22 cellular contexts compared by ENCODE assay signal in the genomic region with DNA sequence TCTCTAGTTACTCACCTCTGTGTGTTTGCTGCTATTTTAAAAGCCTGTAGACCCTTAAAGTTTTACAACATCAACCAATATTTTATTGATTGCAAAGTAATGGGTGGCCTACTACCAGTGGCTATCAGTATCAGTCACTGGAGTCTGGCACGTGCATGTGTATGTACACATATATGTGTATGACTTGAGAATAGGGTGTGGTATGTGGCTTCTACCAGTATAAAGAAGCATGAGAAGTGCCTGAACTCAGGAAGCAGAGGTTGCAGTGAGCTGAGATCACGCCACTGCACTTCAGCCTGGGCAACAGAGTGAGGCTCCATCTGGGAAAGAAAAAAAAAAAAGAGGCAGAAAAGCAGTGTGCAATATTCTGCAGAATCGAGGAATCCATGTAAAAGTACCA. TPM values are rescaled to one million over a fixed set of nuclear protein-coding genes. Genes with fewer than 3 reads are reported as not detected.
DNase-seq lines count a peak whose midpoint lies in the region; ATAC-seq and TF ChIP-seq lines count a peak whose summit lies in the region.
"Had no signal": no experiment of that assay in that cellular context is flagged by ENCODE, and none has a peak within 500 bp of the region (broad histone marks: within the 10 kb centered on the region; RNA-seq: fewer than 3 reads in every experiment).

No MANE protein-coding gene starts in this region.

- H3K9me3 Mint-ChIP-seq in H9, result no peaks in the 10 kb centered on the region
- H3K9me3 Mint-ChIP-seq: CD4-positive, alpha-beta memory T cell had no signal

- no peak overlapping the region for H2BK120ac ChIP-seq in H9 (ENCODE audit: low read depth, low read length, poor library complexity, severe bottlenecking)
- H2BK120ac ChIP-seq in trophoblast cell (ENCODE audit: insufficient read depth, low read length, poor library complexity), result no peak overlapping the region

- H2BK12ac ChIP-seq in H9 (ENCODE audit: insufficient read length, low read depth, low read length) (no peak overlapping the region), trophoblast cell (ENCODE audit: low read length) (no peak overlapping the region)

- H3K4me1 ChIP-seq in H9 (ENCODE audit: insufficient read depth, low read length), result peaks cover 3% of the 10 kb centered on the region; the same call in 1 of the 2 replicates
- H3K4me1 ChIP-seq in hepatocyte (ENCODE audit: insufficient read depth), result peaks cover 6% of the 10 kb centered on the region
- no peaks in the 10 kb centered on the region for H3K4me1 ChIP-seq in trophoblast cell (ENCODE audit: control insufficient read depth in 1 of 2, insufficient read depth in 2 of 2, low read length in 2 of 2)
- H3K4me1 ChIP-seq in mucosa of descending colon (ENCODE audit: low read depth), result no peaks in the 10 kb centered on the region

- H3T11ph ChIP-seq in H9 (ENCODE audit: low read length), result no peak overlapping the region

- H2BK5ac ChIP-seq in H9 (ENCODE audit: insufficient read length, low read length) (no peak overlapping the region), trophoblast cell (ENCODE audit: low read depth, low read length, poor library complexity) (no peak overlapping the region)

- H3K27ac ChIP-seq in H9 (ENCODE audit: insufficient read length, low read depth, low read length), result no peak overlapping the region
- peak overlapping the region; percentile 61 for H3K27ac ChIP-seq in hepatocyte
- H3K27ac ChIP-seq in trophoblast cell (ENCODE audit: low read depth, low read length), result no peak overlapping the region

- ATAC-seq in GM18858 (IDR thresholded peaks at IDR 0.05; ENCODE audit: unreplicated experiment) (no peak), mucosa of descending colon (no peak)
- ATAC-seq: GM12878, HCT116 had no signal

- intact Hi-C loops in mucosa of descending colon (cut with DNase I, micrococcal nuclease), result no loop called here

- no peaks in the 10 kb centered on the region for H3K27me3 Mint-ChIP-seq in H9 (ENCODE audit: low read depth)

- H2AK5ac ChIP-seq in H9 (ENCODE audit: insufficient read length, low read length) (no peak overlapping the region), trophoblast cell (ENCODE audit: low read length) (no peak overlapping the region)

- no peak overlapping the region for H4K91ac ChIP-seq in H9 (ENCODE audit: insufficient read length, low read depth, low read length)
- H4K91ac ChIP-seq in trophoblast cell (ENCODE audit: low read depth, low read length), result no peak overlapping the region

- no peak overlapping the region for H2BK20ac ChIP-seq in H9 (ENCODE audit: low read depth, low read length, poor library complexity, severe bottlenecking)

- no peaks in the 10 kb centered on the region for H3K36me3 ChIP-seq in hepatocyte (replicated peaks; ENCODE audit: insufficient read depth, low read depth)
- H3K36me3 ChIP-seq in trophoblast cell (ENCODE audit: control insufficient read depth in 1 of 2, insufficient read depth in 2 of 2, low read length in 2 of 2), result no peaks in the 10 kb centered on the region
- H3K36me3 ChIP-seq in mucosa of descending colon (ENCODE audit: low read depth), result peaks cover under 1% of the 10 kb centered on the region

- TF ChIP-seq CTCF in H9 (conservative IDR thresholded peaks at IDR 0.05) (no peak), hepatocyte (IDR thresholded peaks at IDR 0.05; ENCODE audit: poor library complexity) (no peak), mucosa of descending colon (IDR thresholded peaks at IDR 0.05) (no peak)

- no peak overlapping the region for H3K56ac ChIP-seq in H9 (ENCODE audit: insufficient read length, low read depth, low read length)

- H3K14ac ChIP-seq in H9 (ENCODE audit: insufficient read depth, low read length) (no peak overlapping the region), trophoblast cell (ENCODE audit: low read length) (no peak overlapping the region)

- H4K20me1 ChIP-seq in H9 (ENCODE audit: control insufficient read depth, insufficient read depth, insufficient read length) (no peaks in the 10 kb centered on the region), hepatocyte (ENCODE audit: insufficient read depth, poor library complexity, severe bottlenecking) (no peaks in the 10 kb centered on the region)

- H2AFZ ChIP-seq in H9 (ENCODE audit: low read length), result no peak overlapping the region
- H2AFZ ChIP-seq in hepatocyte, result no peak overlapping the region
- no peak overlapping the region for H2AFZ ChIP-seq in trophoblast cell (ENCODE audit: insufficient read depth, low read length, poor library complexity)

- no peaks in the 10 kb centered on the region for H3K23me2 ChIP-seq in H9 (ENCODE audit: insufficient read length, low read depth, low read length, poor library complexity, severe bottlenecking)

- no peak overlapping the region for H3K4me3 Mint-ChIP-seq in H9
- H3K4me3 Mint-ChIP-seq: CD4-positive, alpha-beta memory T cell had no signal

- in situ Hi-C loops in Caki2 (cut with HindIII; ENCODE audit: low pct_unique_long_range_greater_than_20kb, low sequenced_read_pairs), result no loop called here

- H3K9me2 ChIP-seq in hepatocyte (replicated peaks; ENCODE audit: insufficient read depth), result no peaks in the 10 kb centered on the region

- H3K79me1 ChIP-seq in H9 (ENCODE audit: insufficient read depth, low read depth, low read length, poor library complexity, severe bottlenecking) (no peaks in the 10 kb centered on the region), trophoblast cell (ENCODE audit: low read length) (no peaks in the 10 kb centered on the region)

- no peaks in the 10 kb centered on the region for H3K27me3 ChIP-seq in H9 (ENCODE audit: insufficient read depth, low read length)
- no peaks in the 10 kb centered on the region for H3K27me3 ChIP-seq in hepatocyte
- H3K27me3 ChIP-seq in trophoblast cell (ENCODE audit: insufficient read depth, low read length), result no peaks in the 10 kb centered on the region

- no CpG with 5 or more reads among the region's 3 CpGs for WGBS in H9 (ENCODE audit: extremely low coverage, insufficient read length, low lambda C conversion rate)
- 79% methylated on average over 3 of the region's 3 CpGs for WGBS in hepatocyte (ENCODE audit: low lambda C conversion rate, missing lambda C conversion rate)
- no CpG with 5 or more reads among the region's 3 CpGs for WGBS in trophoblast cell (ENCODE audit: extremely low coverage, insufficient coverage, insufficient read length)

- H3K4me3 ChIP-seq in hepatocyte (no peak overlapping the region), trophoblast cell (ENCODE audit: low read depth, low read length) (no peak overlapping the region), mucosa of descending colon (no peak overlapping the region)
- H3K4me3 ChIP-seq: GM12878 had no signal

- H4K5ac ChIP-seq in H9 (ENCODE audit: insufficient read length, low read depth, low read length), result no peak overlapping the region

- H4K8ac ChIP-seq in H9 (replicated peaks; ENCODE audit: insufficient read length, low read depth, low read length) (no peak overlapping the region), trophoblast cell (ENCODE audit: low read depth, low read length) (no peak overlapping the region)

- H4K12ac ChIP-seq in trophoblast cell (ENCODE audit: low read depth, low read length), result no peak overlapping the region

- H3K23ac ChIP-seq in H9 (ENCODE audit: insufficient read length, low read depth, low read length), result no peak overlapping the region
- peak overlapping the region; percentile 58 for H3K23ac ChIP-seq in trophoblast cell (ENCODE audit: low read length)

- H3K9me3 ChIP-seq in H9 (ENCODE audit: control insufficient read depth, low read depth, low read length) (no peaks in the 10 kb centered on the region), hepatocyte (ENCODE audit: low read depth) (no peaks in the 10 kb centered on the region), trophoblast cell (ENCODE audit: insufficient read depth, low read depth, low read length) (peaks cover 2% of the 10 kb centered on the region), mucosa of descending colon (no peaks in the 10 kb centered on the region)

- no peak overlapping the region for H3K4me2 ChIP-seq in H9 (ENCODE audit: insufficient read depth, insufficient read length, low read length)
- peak overlapping the region; percentile 23 for H3K4me2 ChIP-seq in hepatocyte
- H3K4me2 ChIP-seq in trophoblast cell (ENCODE audit: low read length), result no peak overlapping the region

- H3K4me1 Mint-ChIP-seq in H9, result peaks cover 16% of the 10 kb centered on the region in 2 experiments
- H3K4me1 Mint-ChIP-seq: CD4-positive, alpha-beta memory T cell had no signal

- H2BK15ac ChIP-seq in H9 (ENCODE audit: low read depth, low read length), result no peak overlapping the region

- DNase-seq in Caki2 (ENCODE audit: low read depth), result peak; percentile 4
- DNase-seq in H9, result no peak
- DNase-seq in hepatocyte (ENCODE audit: low spot score), result no peak
- no peak for DNase-seq in trophoblast cell
- no peak for DNase-seq in putamen (ENCODE audit: low spot score)
- DNase-seq in mucosa of descending colon, result no peak
- DNase-seq in pons (ENCODE audit: low spot score), result no peak
- DNase-seq: 8988T; C1 segment of cervical spinal cord; CD4-positive, alpha-beta memory T cell; COR-L47; DMS 273 treated with DMSO at 0.1 percent for 48 hours; DMS79; EL; GDM1; GOT3; H7 had no signal

- peak overlapping the region in 2 of 3 experiments; percentile 16 to 59; a peak in 1 of 7 replicates for H3K27ac Mint-ChIP-seq in H9
- H3K27ac Mint-ChIP-seq: CD4-positive, alpha-beta memory T cell had no signal

- H3K79me2 ChIP-seq in H9 (ENCODE audit: insufficient read depth, low read length), result no peaks in the 10 kb centered on the region
- no peaks in the 10 kb centered on the region for H3K79me2 ChIP-seq in hepatocyte
- no peaks in the 10 kb centered on the region for H3K79me2 ChIP-seq in trophoblast cell (ENCODE audit: control insufficient read depth, insufficient read depth, low read length, poor library complexity)

- H3K36me3 Mint-ChIP-seq in H9 (ENCODE audit: insufficient read depth in 1 of 3, low read depth in 3 of 3), result no peaks in the 10 kb centered on the region
- H3K36me3 Mint-ChIP-seq: CD4-positive, alpha-beta memory T cell had no signal

- H3K4ac ChIP-seq in H9 (ENCODE audit: low read depth, low read length) (no peak overlapping the region), trophoblast cell (ENCODE audit: low read depth, low read length) (no peak overlapping the region)

- H3K9ac ChIP-seq in H9 (ENCODE audit: extremely low read depth, insufficient read length, low read length) (no peak overlapping the region), trophoblast cell (ENCODE audit: low read length) (no peak overlapping the region)

- H3K18ac ChIP-seq in H9 (ENCODE audit: insufficient read length, low read depth, low read length), result no peak overlapping the region
- H3K18ac ChIP-seq in trophoblast cell (ENCODE audit: low read length), result no peak overlapping the region

RNA-seq across cellular contexts. Expression of gene GAS2L3, which starts 45.4 kb away (rescaled TPM):
- 16.3 and 25.8 TPM in 2 replicates for total RNA-seq in Caki2 (2014; rRNA removed; shearing (Covaris generic); ENCODE audit: low replicate concordance)
- total RNA-seq in H9 (2021) (11.7 and 15.8 TPM in 2 replicates), hepatocyte (14.9 and 22.5 TPM in 2 replicates), mucosa of descending colon (10 to 100 TPM; 14.0 to 24.0 (median 22.9) TPM)
- polyA plus RNA-seq in hepatocyte, result 1.8 and 4.5 TPM in 2 replicates
- 25.8 and 27.0 TPM in 2 replicates for polyA plus RNA-seq in trophoblast cell (2013)
- polyA plus RNA-seq: CD4-positive, alpha-beta memory T cell had no signal

RNA-seq across cellular contexts. Expression of gene NR1H4, which starts 54.4 kb away (rescaled TPM):
- total RNA-seq in Caki2 (2014; rRNA removed; shearing (Covaris generic); ENCODE audit: low replicate concordance), result 10.7 and 12.4 TPM in 2 replicates
- total RNA-seq in H9 (2021) (not detected in 2 replicates), hepatocyte (27.8 and 39.0 TPM in 2 replicates), mucosa of descending colon (10 to 100 TPM in 2 of 3 donors, 1 to 10 TPM in 1; 9.4 to 17.6 (median 13.8) TPM)
- 9.7 and 12.4 TPM in 2 replicates for polyA plus RNA-seq in hepatocyte
- polyA plus RNA-seq in trophoblast cell (2013), result not detected in 2 replicates
- total RNA-seq: A673; CD4-positive, alpha-beta memory T cell; GM12878; H7 had no signal
- polyA plus RNA-seq: BJ; CD4-positive, alpha-beta memory T cell had no signal

Comparison
In these comparisons a context has a peak if more than half of its experiments do, and no peak if none do; other contexts are left out.
1. RNA of gene NR1H4, which starts 54.4 kb away (total RNA-seq): 27.8 to 39.0 TPM in hepatocyte, 9.4 to 17.6 TPM in mucosa of descending colon and 10.7 to 12.4 TPM in Caki2; not detected in H9; every median in the first group is over 10 times any median in the second.